6 cellular contexts compared by ENCODE assay signal in the genomic region with DNA sequence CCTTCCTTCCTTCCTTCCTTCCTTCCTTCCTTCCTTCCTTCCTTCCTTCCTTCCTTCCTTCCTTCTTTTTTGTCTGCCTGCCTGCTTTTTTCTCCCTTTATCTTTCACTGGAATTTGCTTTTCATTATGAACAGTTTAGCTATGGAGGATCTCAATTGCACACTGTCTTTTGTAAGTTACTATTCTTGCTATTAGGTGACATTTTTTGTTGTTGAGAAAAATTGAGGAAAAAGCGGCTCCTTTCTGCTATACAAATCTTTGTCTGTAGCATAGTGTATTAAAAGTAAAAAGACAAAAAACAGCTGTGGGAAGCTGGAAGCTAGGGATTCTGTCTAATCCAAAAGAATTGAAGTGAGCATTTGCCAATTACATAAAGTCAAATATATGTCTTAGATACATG.
"Had no signal": no experiment of that assay in that cellular context is flagged by ENCODE, and none has a peak within 500 bp of the region (broad histone marks: within the 10 kb centered on the region; RNA-seq: fewer than 3 reads in every experiment).

No MANE protein-coding gene starts in this region.

- H3K9me3 ChIP-seq: HAP-1 had no signal

- H3K4me3 ChIP-seq: GM23248, HAP-1, K562 had no signal

- H3K4me1 ChIP-seq: HAP-1 had no signal

- H2AFZ ChIP-seq: GM23248 had no signal

- H3K36me3 ChIP-seq: HAP-1 had no signal

- DNase-seq: GM23248, GOT3, H7, IMR-90 had no signal

- H3K27ac ChIP-seq: GM23248 had no signal

- H3K9ac ChIP-seq: GM23248 had no signal
